Comparison of ENCODE assay signal across 15 cellular contexts in the genomic region with DNA sequence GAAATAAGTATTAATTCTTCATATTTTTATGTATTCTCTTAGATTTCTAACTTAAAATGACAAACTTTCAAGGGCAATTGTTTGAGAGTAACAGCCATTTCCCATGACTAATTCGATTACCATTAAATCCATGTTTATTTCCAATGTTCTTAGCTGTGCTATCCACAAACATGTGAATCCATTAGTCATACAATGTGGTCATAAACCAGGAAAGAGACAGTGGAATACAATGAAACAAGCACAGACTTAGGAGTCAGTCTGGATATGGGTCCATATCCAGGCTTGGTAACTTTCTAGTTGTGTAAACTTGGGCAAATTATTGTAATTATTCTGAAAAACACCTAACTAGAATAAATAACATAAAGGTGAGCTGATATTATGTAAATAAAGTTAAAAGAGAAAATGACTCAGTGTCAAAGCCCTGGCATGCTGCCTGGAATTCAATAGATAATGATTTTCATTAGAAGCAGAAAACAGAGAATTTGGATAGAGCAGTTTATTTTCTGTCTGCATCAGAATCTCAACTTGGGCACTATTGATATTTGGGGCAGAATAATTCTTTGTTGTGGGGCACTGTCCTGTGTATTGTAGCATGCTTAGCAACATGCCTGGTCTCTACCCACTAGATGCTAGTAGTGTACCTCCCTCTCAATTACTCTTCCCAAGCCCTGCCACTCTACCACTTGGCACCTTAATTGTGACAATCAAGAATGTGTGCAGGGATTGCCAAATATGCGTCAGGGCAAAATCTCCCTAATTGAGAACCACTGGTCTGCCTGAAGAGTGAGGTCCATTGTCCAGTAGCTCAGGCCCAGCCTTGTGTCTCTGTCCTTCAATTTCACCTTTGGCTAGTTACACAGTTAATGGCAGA. TPM values are rescaled to one million over a fixed set of nuclear protein-coding genes. Genes with fewer than 3 reads are reported as not detected.
DNase-seq lines count a peak whose midpoint lies in the region.
"Had no signal": no experiment of that assay in that cellular context is flagged by ENCODE, and none has a peak within 500 bp of the region (broad histone marks: within the 10 kb centered on the region; RNA-seq: fewer than 3 reads in every experiment).

No MANE protein-coding gene starts in this region.

- DNase-seq in HS-5 (ENCODE audit: low read depth) (peak; percentile 78), astrocyte of the hippocampus (ENCODE audit: low read depth, low spot score) (peak; percentile 49), glomerular endothelial cell (ENCODE audit: extremely low read depth, low read depth, low spot score) (peak; percentile 74), skeletal muscle cell (ENCODE audit: low read depth) (peak; percentile 71), DMS79 treated with DMSO at 0.1 percent for 48 hours (lab: John Stamatoyannopoulos, UW) (no peak), HuH-7.5 (ENCODE audit: low spot score) (no peak)
- no peak for DNase-seq in activated CD4-positive, alpha-beta T cell treated with anti-CD3 and anti-CD28 coated beads, Interleukin-2, amount 50 U/mL, for 4 hours
- DNase-seq in activated CD4-positive, alpha-beta memory T cell treated with anti-CD3 and anti-CD28 coated beads for 36 hours: no peak
- DNase-seq: activated B cell treated with CpG ODN at 0.5 μM for 24 hours; activated T-cell treated with anti-CD3 and anti-CD28 coated beads, Interleukin-2, amount 50 U/mL, for 1 hour; amygdala; CD4-positive, alpha-beta memory T cell; NCI-H187 treated with DMSO at 0.1 percent for 48 hours; NCI-H774 had no signal

- POLR2A ChIA-PET in activated CD4-positive, alpha-beta memory T cell treated with anti-CD3 and anti-CD28 coated beads for 36 hours (lab: Charles Lee): no interaction called here

- intact Hi-C loops in activated CD4-positive, alpha-beta memory T cell treated with anti-CD3 and anti-CD28 coated beads for 36 hours (cut with micrococcal nuclease): no loop called here

- CTCF ChIA-PET in activated CD4-positive, alpha-beta memory T cell treated with anti-CD3 and anti-CD28 coated beads for 36 hours (lab: Charles Lee): no interaction called here

- H3K4me3 ChIP-seq in skeletal muscle cell (ENCODE audit: low read depth, low read length): no peak overlapping the region
- H3K4me3 ChIP-seq: thoracic aorta had no signal

- H3K36me3 Mint-ChIP-seq in activated CD4-positive, alpha-beta memory T cell treated with anti-CD3 and anti-CD28 coated beads for 36 hours: no peaks in the 10 kb centered on the region
- H3K36me3 Mint-ChIP-seq: CD4-positive, alpha-beta memory T cell had no signal

- H3K27me3 Mint-ChIP-seq in activated CD4-positive, alpha-beta memory T cell treated with anti-CD3 and anti-CD28 coated beads for 36 hours: peaks cover 11% of the 10 kb centered on the region
- H3K27me3 Mint-ChIP-seq: activated B cell treated with CpG ODN at 0.5 μM for 24 hours had no signal

- H3K4me1 Mint-ChIP-seq in activated CD4-positive, alpha-beta memory T cell treated with anti-CD3 and anti-CD28 coated beads for 36 hours (ENCODE audit: low read depth): no peaks in the 10 kb centered on the region
- H3K4me1 Mint-ChIP-seq: activated B cell treated with CpG ODN at 0.5 μM for 24 hours; CD4-positive, alpha-beta memory T cell had no signal

- no peaks in the 10 kb centered on the region for H3K9me3 Mint-ChIP-seq in activated CD4-positive, alpha-beta memory T cell treated with anti-CD3 and anti-CD28 coated beads for 36 hours
- H3K9me3 Mint-ChIP-seq: activated B cell treated with CpG ODN at 0.5 μM for 24 hours; CD4-positive, alpha-beta memory T cell had no signal

- no peak overlapping the region for H3K4me3 Mint-ChIP-seq in activated CD4-positive, alpha-beta memory T cell treated with anti-CD3 and anti-CD28 coated beads for 36 hours
- H3K4me3 Mint-ChIP-seq: activated B cell treated with CpG ODN at 0.5 μM for 24 hours; CD4-positive, alpha-beta memory T cell had no signal

- no peak overlapping the region for H3K27ac Mint-ChIP-seq in activated CD4-positive, alpha-beta memory T cell treated with anti-CD3 and anti-CD28 coated beads for 36 hours
- H3K27ac Mint-ChIP-seq: activated B cell treated with CpG ODN at 0.5 μM for 24 hours; CD4-positive, alpha-beta memory T cell had no signal

RNA-seq across cellular contexts. Expression of gene SLC27A6, which starts 44.7 kb away (rescaled TPM):
- 0.29 TPM in 1 of 2 replicates, not detected in the other for total RNA-seq in glomerular endothelial cell
- total RNA-seq in activated CD4-positive, alpha-beta memory T cell treated with anti-CD3 and anti-CD28 coated beads for 36 hours: not detected
- total RNA-seq: activated B cell treated with CpG ODN at 0.5 μM for 24 hours; CD4-positive, alpha-beta memory T cell had no signal

Comparison
In these comparisons a context has a peak if more than half of its experiments do, and no peak if none do; other contexts are left out.
1. DNase-seq: peak in HS-5 (single experiment), astrocyte of the hippocampus (single experiment), glomerular endothelial cell (single experiment) and skeletal muscle cell (single experiment); none in activated CD4-positive, alpha-beta T cell treated with anti-CD3 and anti-CD28 coated beads, Interleukin-2, amount 50 U/mL, for 4 hours (0 of 2), DMS79 treated with DMSO at 0.1 percent for 48 hours (single experiment), HuH-7.5 (single experiment) and activated CD4-positive, alpha-beta memory T cell treated with anti-CD3 and anti-CD28 coated beads for 36 hours (single experiment).